21 cellular contexts compared by ENCODE assay signal in genomic region chr20:17061721-17062120, GRCh38.
"Had no signal": no experiment of that assay in that cellular context is flagged by ENCODE, and none has a peak within 500 bp of the region (broad histone marks: within the 10 kb centered on the region; RNA-seq: fewer than 3 reads in every experiment).

No MANE protein-coding gene starts in this region.

- H3K4me3 Mint-ChIP-seq: activated CD8-positive, alpha-beta T cell treated with anti-CD3 and anti-CD28 coated beads, Interleukin-2, amount 10 ng/mL, durations not matched to agents 7 days and 5 days; activated naive CD8-positive, alpha-beta T cell treated with anti-CD3 and anti-CD28 coated beads, Interleukin-2, amount 10 ng/mL, durations not matched to agents 7 days and 5 days; T-helper 1 cell treated with Interleukin-12 subunit alpha and Interleukin-12 subunit beta and Interleukin-4 antibody, amounts not matched to agents 30 μg/mL and 1 μg/mL, for 36 hours had no signal

- H3K9me3 ChIP-seq: adrenal gland had no signal

- H3K27me3 ChIP-seq: adrenal gland had no signal

- H3K4me1 ChIP-seq: adrenal gland had no signal

- H3K27me3 Mint-ChIP-seq: activated naive CD8-positive, alpha-beta T cell treated with anti-CD3 and anti-CD28 coated beads, Interleukin-2, amount 10 ng/mL, durations not matched to agents 7 days and 5 days had no signal

- DNase-seq: activated CD4-positive, alpha-beta T cell treated with anti-CD3 and anti-CD28 coated beads for 48 hours; activated CD4-positive, alpha-beta T cell treated with anti-CD3 and anti-CD28 coated beads, Interleukin-2, amount 50 U/mL, for 4 hours; activated CD4-positive, CD25-positive, alpha-beta regulatory T cell treated with anti-CD3 and anti-CD28 coated beads, Interleukin-2, amount 50 U/mL, for 72 hours; activated CD8-positive, alpha-beta memory T cell treated with anti-CD3 and anti-CD28 coated beads, Interleukin-2, amount 50 U/mL, for 48 hours; activated CD8-positive, alpha-beta T cell treated with anti-CD3 and anti-CD28 coated beads, Interleukin-2, amount 10 ng/mL, durations not matched to agents 7 days and 5 days; activated naive CD4-positive, alpha-beta T cell treated with anti-CD3 and anti-CD28 coated beads, Interleukin-2, amount 50 U/mL, for 16 hours; activated naive CD8-positive, alpha-beta T cell treated with anti-CD3 and anti-CD28 coated beads, Interleukin-2, amount 10 ng/mL, durations not matched to agents 7 days and 5 days; activated T-cell treated with anti-CD3 and anti-CD28 coated beads, Interleukin-2, amount 50 U/mL, for 1 hour; adrenal gland; anterior cingulate cortex; central memory CD4-positive, alpha-beta T cell; NCI-H1092 treated with DMSO at 0.1 percent for 48 hours; NCI-H1417 treated with DMSO at 0.1 percent for 48 hours; NCI-H1694; NCI-H2107; NCI-H524 treated with DMSO at 0.1 percent for 48 hours; NCI-H82; PC-3; SHP77 treated with DMSO at 0.1 percent for 48 hours had no signal

- H3K9ac ChIP-seq: KMS-11 had no signal

- H3K27ac Mint-ChIP-seq: activated CD8-positive, alpha-beta T cell treated with anti-CD3 and anti-CD28 coated beads, Interleukin-2, amount 10 ng/mL, durations not matched to agents 7 days and 5 days; activated naive CD8-positive, alpha-beta T cell treated with anti-CD3 and anti-CD28 coated beads, Interleukin-2, amount 10 ng/mL, durations not matched to agents 7 days and 5 days; T-helper 1 cell treated with Interleukin-12 subunit alpha and Interleukin-12 subunit beta and Interleukin-4 antibody, amounts not matched to agents 30 μg/mL and 1 μg/mL, for 36 hours had no signal

- H3K4me1 Mint-ChIP-seq: activated naive CD8-positive, alpha-beta T cell treated with anti-CD3 and anti-CD28 coated beads, Interleukin-2, amount 10 ng/mL, durations not matched to agents 7 days and 5 days had no signal

- H3K27ac ChIP-seq: adrenal gland, KMS-11 had no signal

- H3K36me3 Mint-ChIP-seq: activated naive CD8-positive, alpha-beta T cell treated with anti-CD3 and anti-CD28 coated beads, Interleukin-2, amount 10 ng/mL, durations not matched to agents 7 days and 5 days had no signal

- H3K4me2 ChIP-seq: KMS-11 had no signal
